In genomic region chr11:78340530-78340929, GRCh38 we compare ENCODE assay signal across 14 cellular contexts.
"Had no signal": no experiment of that assay in that cellular context is flagged by ENCODE, and none has a peak within 500 bp of the region (broad histone marks: within the 10 kb centered on the region; RNA-seq: fewer than 3 reads in every experiment).

No MANE protein-coding gene starts in this region.

- H3K27ac Mint-ChIP-seq: endodermal cell; stimulated activated memory B cell treated with anti-CD40 and anti-IgM and Interleukin-4, amounts not matched to agents 10 μg/mL and 1 μg/mL and 100 μg/mL, for 72 hours had no signal

- H3K4me3 ChIP-seq: gastroesophageal sphincter, heart right ventricle, tibial artery, uterus had no signal

- H3K27ac ChIP-seq: gastroesophageal sphincter, heart right ventricle, parathyroid adenoma, tibial artery, uterus had no signal

- H3K4me3 Mint-ChIP-seq: brain; central memory CD8-positive, alpha-beta T cell; endodermal cell; naive B cell; stimulated activated memory B cell treated with anti-CD40 and anti-IgM and Interleukin-4, amounts not matched to agents 10 μg/mL and 1 μg/mL and 100 μg/mL, for 72 hours had no signal

- H3K27me3 Mint-ChIP-seq: brain; naive B cell; stimulated activated memory B cell treated with anti-CD40 and anti-IgM and Interleukin-4, amounts not matched to agents 10 μg/mL and 1 μg/mL and 100 μg/mL, for 72 hours had no signal

- H3K27me3 ChIP-seq: gastroesophageal sphincter, heart right ventricle, tibial artery, uterus had no signal

- DNase-seq: activated CD4-positive, CD25-positive, alpha-beta regulatory T cell; activated effector memory CD4-positive, alpha-beta T cell treated with Interleukin-2 at 50 U/mL for 16 hours; amygdala; endodermal cell; erythroblast; heart right ventricle; naive B cell; tibial artery; uterus had no signal

- H3K36me3 ChIP-seq: gastroesophageal sphincter, heart right ventricle, tibial artery, uterus had no signal

- H3K9me3 ChIP-seq: gastroesophageal sphincter, tibial artery, uterus had no signal

- H3K9me3 Mint-ChIP-seq: central memory CD8-positive, alpha-beta T cell; stimulated activated memory B cell treated with anti-CD40 and anti-IgM and Interleukin-4, amounts not matched to agents 10 μg/mL and 1 μg/mL and 100 μg/mL, for 72 hours had no signal

- ATAC-seq: gastroesophageal sphincter; heart right ventricle; stimulated activated memory B cell treated with anti-CD40 and anti-IgM and Interleukin-4, amounts not matched to agents 10 μg/mL and 1 μg/mL and 100 μg/mL, for 72 hours had no signal
